ENCODE assay signal across 28 cellular contexts in the genomic region with DNA sequence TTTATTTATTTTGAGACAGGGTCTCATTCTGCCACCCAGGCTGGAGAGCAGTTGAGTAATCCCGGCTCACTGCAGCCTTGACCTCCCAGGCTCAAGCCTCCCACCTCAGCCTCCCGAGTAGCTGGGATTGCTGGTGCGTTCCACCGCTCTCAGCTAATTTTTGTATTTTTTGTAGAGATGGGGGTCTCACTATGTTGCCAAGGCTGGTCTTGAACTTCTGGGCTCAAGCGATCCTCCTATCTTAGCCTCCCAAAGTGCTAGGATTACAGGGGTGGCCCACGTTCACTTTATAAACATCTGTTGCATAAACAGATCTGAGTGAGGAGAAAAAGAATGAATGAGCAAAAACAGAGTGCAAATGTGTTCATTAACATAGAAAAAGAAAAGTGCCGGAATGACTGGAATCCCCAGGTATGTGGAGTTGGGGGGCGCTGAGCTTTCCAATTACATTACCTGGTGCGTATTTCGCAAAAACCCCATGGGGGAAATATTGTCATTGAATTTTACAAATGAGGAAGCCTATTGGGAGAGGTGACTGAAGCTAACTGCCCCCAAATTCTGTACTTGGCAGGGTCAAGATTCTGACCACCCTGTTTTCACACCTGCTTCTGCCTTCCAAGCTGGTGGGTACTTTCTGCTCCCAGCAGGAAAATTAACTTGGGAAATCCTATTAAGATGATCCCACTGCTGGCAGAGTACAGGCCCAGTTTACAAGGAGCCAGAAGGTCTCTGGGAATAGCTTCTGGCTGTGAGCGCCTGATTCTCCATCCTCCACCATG.
"Had no signal": no experiment of that assay in that cellular context is flagged by ENCODE, and none has a peak within 500 bp of the region (broad histone marks: within the 10 kb centered on the region; RNA-seq: fewer than 3 reads in every experiment).

No MANE protein-coding gene starts in this region.

- H3K4me1 Mint-ChIP-seq: activated T-helper 17 cell treated with anti-CD3 and anti-CD28 coated beads, Interleukin-2, amount 50 U/mL, for 72 hours had no signal

- H3K9ac ChIP-seq: neural progenitor cell had no signal

- H3K4me2 ChIP-seq: neural progenitor cell, smooth muscle cell had no signal

- H3K4me3 ChIP-seq: adrenal gland, ascending aorta, left lung, neural progenitor cell, sigmoid colon, smooth muscle cell, stomach, transverse colon had no signal

- H2AFZ ChIP-seq: neural progenitor cell had no signal

- H3K36me3 Mint-ChIP-seq: activated naive CD8-positive, alpha-beta T cell; mesothelial cell of epicardium; naive thymus-derived CD8-positive, alpha-beta T cell; neural progenitor cell; stimulated activated memory B cell treated with anti-CD40 and anti-IgM and Interleukin-4, amounts not matched to agents 10 μg/mL and 1 μg/mL and 100 μg/mL, for 72 hours had no signal

- H3K27ac ChIP-seq: adrenal gland, ascending aorta, brain microvascular endothelial cell, left lung, neural progenitor cell, sigmoid colon, stomach, transverse colon, VCaP had no signal

- ATAC-seq: activated T-helper 17 cell treated with anti-CD3 and anti-CD28 coated beads, Interleukin-2, amount 50 U/mL, for 72 hours; esophagus mucosa; naive thymus-derived CD8-positive, alpha-beta T cell; stimulated activated memory B cell treated with anti-CD40 and anti-IgM and Interleukin-4, amounts not matched to agents 10 μg/mL and 1 μg/mL and 100 μg/mL, for 72 hours had no signal

- H3K4me1 ChIP-seq: adrenal gland, ascending aorta, sigmoid colon had no signal

- H3K27me3 Mint-ChIP-seq: activated naive CD8-positive, alpha-beta T cell; activated T-cell treated with anti-CD3 and anti-CD28 coated beads, Interleukin-2, amount 50 U/mL, for 24 hours; activated T-helper 17 cell treated with anti-CD3 and anti-CD28 coated beads, Interleukin-2, amount 50 U/mL, for 72 hours; naive thymus-derived CD8-positive, alpha-beta T cell; stimulated activated memory B cell treated with anti-CD40 and anti-IgM and Interleukin-4, amounts not matched to agents 10 μg/mL and 1 μg/mL and 100 μg/mL, for 72 hours had no signal

- H3K9me3 ChIP-seq: adrenal gland, ascending aorta, left lung, sigmoid colon, stomach, transverse colon had no signal

- H3K27me3 ChIP-seq: adrenal gland, ascending aorta, brain microvascular endothelial cell, left lung, neural progenitor cell, sigmoid colon, stomach, transverse colon had no signal

- H3K36me3 ChIP-seq: adrenal gland, ascending aorta, brain microvascular endothelial cell, left lung, neural progenitor cell, sigmoid colon, stomach, transverse colon had no signal

- DNase-seq: activated CD8-positive, alpha-beta memory T cell treated with anti-CD3 and anti-CD28 coated beads, Interleukin-2, amount 50 U/mL, for 4 hours; activated T-cell treated with anti-CD3 and anti-CD28 coated beads, Interleukin-2, amount 50 U/mL, for 24 hours; adrenal gland; brain microvascular endothelial cell; central memory CD4-positive, alpha-beta T cell; effector memory CD4-positive, alpha-beta T cell; foreskin melanocyte; glutamatergic neuron; hippocampal formation; kidney glomerular epithelial cell; left lung; naive thymus-derived CD8-positive, alpha-beta T cell; retina; sigmoid colon; stimulated activated CD4-positive, alpha-beta T cell treated with anti-CD3 and anti-CD28 coated beads, Interleukin-15, amount 100 ng/mL, for 24 hours; stomach; transverse colon had no signal

- H3K4me3 Mint-ChIP-seq: activated naive CD8-positive, alpha-beta T cell; activated T-cell treated with anti-CD3 and anti-CD28 coated beads, Interleukin-2, amount 50 U/mL, for 24 hours; activated T-helper 17 cell treated with anti-CD3 and anti-CD28 coated beads, Interleukin-2, amount 50 U/mL, for 72 hours; mesothelial cell of epicardium; naive thymus-derived CD8-positive, alpha-beta T cell; neural progenitor cell; stimulated activated memory B cell treated with anti-CD40 and anti-IgM and Interleukin-4, amounts not matched to agents 10 μg/mL and 1 μg/mL and 100 μg/mL, for 72 hours had no signal

- FAIRE-seq: endothelial cell of umbilical vein, urothelium cell line had no signal

- H3K27ac Mint-ChIP-seq: activated naive CD8-positive, alpha-beta T cell; activated T-cell treated with anti-CD3 and anti-CD28 coated beads, Interleukin-2, amount 50 U/mL, for 24 hours; activated T-helper 17 cell treated with anti-CD3 and anti-CD28 coated beads, Interleukin-2, amount 50 U/mL, for 72 hours; mesothelial cell of epicardium; naive thymus-derived CD8-positive, alpha-beta T cell; neural progenitor cell; stimulated activated memory B cell treated with anti-CD40 and anti-IgM and Interleukin-4, amounts not matched to agents 10 μg/mL and 1 μg/mL and 100 μg/mL, for 72 hours had no signal

- H3K9me3 Mint-ChIP-seq: activated T-cell treated with anti-CD3 and anti-CD28 coated beads, Interleukin-2, amount 50 U/mL, for 24 hours; activated T-helper 17 cell treated with anti-CD3 and anti-CD28 coated beads, Interleukin-2, amount 50 U/mL, for 72 hours; mesothelial cell of epicardium; naive thymus-derived CD8-positive, alpha-beta T cell; neural progenitor cell; stimulated activated memory B cell treated with anti-CD40 and anti-IgM and Interleukin-4, amounts not matched to agents 10 μg/mL and 1 μg/mL and 100 μg/mL, for 72 hours had no signal
